Comparison of ENCODE assay signal across 14 cellular contexts in genomic region chr2:98734823-98735260, GRCh38. TPM values are rescaled to one million over a fixed set of nuclear protein-coding genes. Genes with fewer than 3 reads are reported as not detected.
DNase-seq lines count a peak whose midpoint lies in the region; ATAC-seq, FAIRE-seq and TF ChIP-seq lines count a peak whose summit lies in the region.
"Had no signal": no experiment of that assay in that cellular context is flagged by ENCODE, and none has a peak within 500 bp of the region (broad histone marks: within the 10 kb centered on the region; RNA-seq: fewer than 3 reads in every experiment).

No MANE protein-coding gene starts in this region.

- peak overlapping the region; percentile 47 to 98 (median 96) for H3K27ac Mint-ChIP-seq in CD4-positive, alpha-beta memory T cell
- peak overlapping the region; percentile 90 for H3K27ac Mint-ChIP-seq in activated CD4-positive, alpha-beta memory T cell treated with anti-CD3 and anti-CD28 coated beads for 36 hours
- peak overlapping the region; percentile 87 to 98 (median 96) for H3K27ac Mint-ChIP-seq in naive thymus-derived CD4-positive, alpha-beta T cell
- no peak overlapping the region for H3K27ac Mint-ChIP-seq in chondrocyte (ENCODE audit: unreplicated experiment)
- H3K27ac Mint-ChIP-seq: endodermal cell had no signal

- CTCF ChIA-PET in CD4-positive, alpha-beta memory T cell (lab: Charles Lee; ENCODE audit: partially characterized antibody) = interaction anchor here (0.8 to 2.8 kb wide), 6 partner anchors 13 to 103 kb away, joined by 3 to 12 read pairs (median 4); no protein-coding TSS in a partner anchor
- CTCF ChIA-PET in activated CD4-positive, alpha-beta memory T cell treated with anti-CD3 and anti-CD28 coated beads for 36 hours (lab: Charles Lee) = interaction anchor here (0.7 to 1.5 kb wide), 4 partner anchors 13 to 79 kb away, joined by 3 to 6 read pairs (median 4); no protein-coding TSS in a partner anchor
- CTCF ChIA-PET in naive thymus-derived CD4-positive, alpha-beta T cell (lab: Charles Lee) = interaction anchor here (0.6 to 3.5 kb wide), 4 partner anchors 9 to 49 kb away, joined by 3 to 17 read pairs (median 8); no protein-coding TSS in a partner anchor

- peak overlapping the region; percentile 69 to 97 (median 91) for H3K4me3 Mint-ChIP-seq in CD4-positive, alpha-beta memory T cell
- peak overlapping the region; percentile 58 for H3K4me3 Mint-ChIP-seq in activated CD4-positive, alpha-beta memory T cell treated with anti-CD3 and anti-CD28 coated beads for 36 hours
- peak overlapping the region; percentile 39 to 97 (median 91) for H3K4me3 Mint-ChIP-seq in naive thymus-derived CD4-positive, alpha-beta T cell
- no peak overlapping the region for H3K4me3 Mint-ChIP-seq in chondrocyte (ENCODE audit: unreplicated experiment)
- H3K4me3 Mint-ChIP-seq: endodermal cell had no signal

- H3K36me3 ChIP-seq in CD4-positive, alpha-beta memory T cell (ENCODE audit: insufficient read depth, low read length) = no peaks in the 10 kb centered on the region
- H3K36me3 ChIP-seq in naive thymus-derived CD4-positive, alpha-beta T cell (ENCODE audit: control insufficient read depth in 2 of 3, insufficient read depth in 3 of 3, low read length in 3 of 3) = peaks cover 0 to 5% (median 0%) of the 10 kb centered on the region in 3 experiments
- H3K36me3 ChIP-seq in pancreas = no peaks in the 10 kb centered on the region

- WGBS in pancreas, 2 donors = 69 to 75% methylated on average over 2 of the region's 2 CpGs

- H3K4me1 Mint-ChIP-seq in CD4-positive, alpha-beta memory T cell = peaks cover 50 to 79% (median 62%) of the 10 kb centered on the region in 4 donors
- H3K4me1 Mint-ChIP-seq in activated CD4-positive, alpha-beta memory T cell treated with anti-CD3 and anti-CD28 coated beads for 36 hours (ENCODE audit: low read depth) = peaks cover 64% of the 10 kb centered on the region
- H3K4me1 Mint-ChIP-seq in naive thymus-derived CD4-positive, alpha-beta T cell = peaks cover 39 to 78% (median 73%) of the 10 kb centered on the region in 7 donors
- H3K4me1 Mint-ChIP-seq in chondrocyte (ENCODE audit: low read depth) = peaks cover 5% of the 10 kb centered on the region

- no peaks in the 10 kb centered on the region for H3K9me3 ChIP-seq in CD4-positive, alpha-beta memory T cell (ENCODE audit: control insufficient read depth in 1 of 2, low read length in 2 of 2)
- H3K9me3 ChIP-seq in naive thymus-derived CD4-positive, alpha-beta T cell (ENCODE audit: control insufficient read depth in 2 of 3, low read length in 3 of 3) = no peaks in the 10 kb centered on the region
- H3K9me3 ChIP-seq in pancreas = no peaks in the 10 kb centered on the region
- H3K9me3 ChIP-seq: body of pancreas had no signal

- no peak for TF ChIP-seq CTCF in HL-60 (IDR thresholded peaks at IDR 0.05; ENCODE audit: insufficient read depth, low read length)
- TF ChIP-seq CTCF in pancreas (IDR thresholded peaks at IDR 0.05) = no peak
- TF ChIP-seq CTCF in chondrocyte (IDR thresholded peaks at IDR 0.05) = no peak

- peaks cover 0 to 14% of the 10 kb centered on the region in 2 donors for H3K36me3 Mint-ChIP-seq in CD4-positive, alpha-beta memory T cell
- H3K36me3 Mint-ChIP-seq in activated CD4-positive, alpha-beta memory T cell treated with anti-CD3 and anti-CD28 coated beads for 36 hours = peaks cover 9% of the 10 kb centered on the region
- peaks cover 0 to 29% (median 4%) of the 10 kb centered on the region in 5 donors for H3K36me3 Mint-ChIP-seq in naive thymus-derived CD4-positive, alpha-beta T cell
- H3K36me3 Mint-ChIP-seq in chondrocyte (ENCODE audit: low read depth) = no peaks in the 10 kb centered on the region

- ATAC-seq in naive thymus-derived CD4-positive, alpha-beta T cell = no peak
- ATAC-seq in pancreas = no peak
- no peak for ATAC-seq in GM21367 (IDR thresholded peaks at IDR 0.05; ENCODE audit: unreplicated experiment)
- ATAC-seq: body of pancreas had no signal

- peak overlapping the region; percentile 95 for H3K27ac ChIP-seq in CD4-positive, alpha-beta memory T cell (ENCODE audit: low read depth, low read length)
- H3K27ac ChIP-seq in HL-60 (replicated peaks) = peak overlapping the region; percentile 62
- H3K27ac ChIP-seq in naive thymus-derived CD4-positive, alpha-beta T cell (ENCODE audit: low read depth, low read length) = peak overlapping the region; percentile 98
- peak overlapping the region in 2 of 4 donors; percentile 10 to 26 for H3K27ac ChIP-seq in pancreas

- no peaks in the 10 kb centered on the region for H3K27me3 Mint-ChIP-seq in CD4-positive, alpha-beta memory T cell
- H3K27me3 Mint-ChIP-seq in activated CD4-positive, alpha-beta memory T cell treated with anti-CD3 and anti-CD28 coated beads for 36 hours = no peaks in the 10 kb centered on the region
- no peaks in the 10 kb centered on the region for H3K27me3 Mint-ChIP-seq in naive thymus-derived CD4-positive, alpha-beta T cell
- H3K27me3 Mint-ChIP-seq in chondrocyte (ENCODE audit: low read depth) = peaks cover 43% of the 10 kb centered on the region

- H3K9me3 Mint-ChIP-seq in CD4-positive, alpha-beta memory T cell = no peaks in the 10 kb centered on the region
- no peaks in the 10 kb centered on the region for H3K9me3 Mint-ChIP-seq in activated CD4-positive, alpha-beta memory T cell treated with anti-CD3 and anti-CD28 coated beads for 36 hours
- peaks cover 0 to 5% (median 0%) of the 10 kb centered on the region in 11 donors for H3K9me3 Mint-ChIP-seq in naive thymus-derived CD4-positive, alpha-beta T cell
- no peaks in the 10 kb centered on the region for H3K9me3 Mint-ChIP-seq in chondrocyte (ENCODE audit: low read depth)
- H3K9me3 Mint-ChIP-seq: endodermal cell had no signal

- H3K4me1 ChIP-seq in CD4-positive, alpha-beta memory T cell (ENCODE audit: insufficient read depth, low read length) = peaks cover 72% of the 10 kb centered on the region
- peaks cover 35 to 66% of the 10 kb centered on the region in 2 donors for H3K4me1 ChIP-seq in naive thymus-derived CD4-positive, alpha-beta T cell (ENCODE audit: control insufficient read depth in 2 of 2, insufficient read depth in 2 of 2, low read length in 2 of 2)
- peaks cover 3 to 20% (median 8%) of the 10 kb centered on the region in 3 donors for H3K4me1 ChIP-seq in pancreas

- no peak for FAIRE-seq in pancreas (lab: Jason Lieb, UNC)
- FAIRE-seq: frontal cortex, keratinocyte had no signal

- peak overlapping the region in 1 of 2 donors; percentile 1 for H3K4me3 ChIP-seq in CD4-positive, alpha-beta memory T cell (ENCODE audit: low read length in 2 of 2)
- no peak overlapping the region for H3K4me3 ChIP-seq in HL-60 (replicated peaks; ENCODE audit: insufficient read depth, low read length)
- peak overlapping the region; percentile 22 for H3K4me3 ChIP-seq in naive thymus-derived CD4-positive, alpha-beta T cell (ENCODE audit: low read length)
- H3K4me3 ChIP-seq in pancreas = no peak overlapping the region
- H3K4me3 ChIP-seq: BLaER1 treated with 17β-estradiol and CSF1 and Interleukin-3, amounts not matched to agents 10 nM and 100 nM; body of pancreas had no signal

- intact Hi-C loops in CD4-positive, alpha-beta memory T cell (cut with micrococcal nuclease) = loop anchor here (1.0 kb wide), 1 partner anchor 36 kb away; no protein-coding TSS in a partner anchor
- intact Hi-C loops in activated CD4-positive, alpha-beta memory T cell treated with anti-CD3 and anti-CD28 coated beads for 36 hours (cut with micrococcal nuclease) = loop anchor here (1.0 to 10.0 kb wide), 6 partner anchors 26 to 602 kb away; partner anchors contain the start of genes EIF5B, LIPT1, TSGA10 and TXNDC9
- intact Hi-C loops in naive thymus-derived CD4-positive, alpha-beta T cell (cut with micrococcal nuclease) = loop anchor here (5.0 to 10.0 kb wide), 3 partner anchors 270 to 738 kb away; partner anchors contain the start of genes EIF5B (in 1 of the 2), TMEM131 (in 1 of the 2) and TXNDC9 (in 1 of the 2)
- intact Hi-C loops in pancreas (cut with DNase I) = no loop called here

- H3K27me3 ChIP-seq in CD4-positive, alpha-beta memory T cell (ENCODE audit: insufficient read depth, low read length) = no peaks in the 10 kb centered on the region
- H3K27me3 ChIP-seq in HL-60 (ENCODE audit: insufficient read depth, poor library complexity, severe bottlenecking) (no peaks in the 10 kb centered on the region), pancreas (no peaks in the 10 kb centered on the region)
- no peaks in the 10 kb centered on the region for H3K27me3 ChIP-seq in naive thymus-derived CD4-positive, alpha-beta T cell (ENCODE audit: control insufficient read depth in 2 of 2, insufficient read depth in 2 of 2, low read length in 2 of 2)
- H3K27me3 ChIP-seq: body of pancreas had no signal

- POLR2A ChIA-PET in CD4-positive, alpha-beta memory T cell (lab: Charles Lee; ENCODE audit: partially characterized antibody) = interaction anchor here (1.0 to 16.8 kb wide), 7 partner anchors 9 to 92 kb away, joined by 3 to 565 read pairs (median 209); no protein-coding TSS in a partner anchor
- POLR2A ChIA-PET in activated CD4-positive, alpha-beta memory T cell treated with anti-CD3 and anti-CD28 coated beads for 36 hours (lab: Charles Lee) = interaction anchor here (0.8 to 3.3 kb wide), 4 partner anchors 10 to 43 kb away, joined by 3 to 8 read pairs (median 4); no protein-coding TSS in a partner anchor
- POLR2A ChIA-PET in naive thymus-derived CD4-positive, alpha-beta T cell (lab: Charles Lee) = interaction anchor here (0.9 to 28.9 kb wide), 9 partner anchors 9 to 85 kb away, joined by 3 to 604 read pairs (median 11); no protein-coding TSS in a partner anchor

- no peak for DNase-seq in CD4-positive, alpha-beta memory T cell
- no peak for DNase-seq in HL-60 (ENCODE audit: low read depth in 1 of 2, low spot score in 1 of 2)
- no peak for DNase-seq in activated CD4-positive, alpha-beta memory T cell treated with anti-CD3 and anti-CD28 coated beads for 36 hours
- DNase-seq in naive thymus-derived CD4-positive, alpha-beta T cell = peak in 2 of 9 donors; percentile 21 to 34
- no peak for DNase-seq in pancreas
- DNase-seq in chondrocyte (ENCODE audit: low spot score) = no peak
- DNase-seq: activated CD8-positive, alpha-beta memory T cell treated with anti-CD3 and anti-CD28 coated beads, Interleukin-2, amount 50 U/mL, for 48 hours; body of pancreas; endodermal cell; NCI-H2081 had no signal

RNA-seq across cellular contexts. Expression of gene MGAT4A, which starts 3.9 kb away (rescaled TPM):
- 100 to 1,000 TPM; 256 to 270 TPM for total RNA-seq in CD4-positive, alpha-beta memory T cell
- polyA plus RNA-seq in CD4-positive, alpha-beta memory T cell = 100 to 1,000 TPM; 223 to 336 TPM
- 10 to 100 TPM; 71.9 to 76.7 TPM for total RNA-seq in activated CD4-positive, alpha-beta memory T cell treated with anti-CD3 and anti-CD28 coated beads for 36 hours
- 100 to 1,000 TPM; 125 to 308 (median 240) TPM for total RNA-seq in naive thymus-derived CD4-positive, alpha-beta T cell
- 100 to 1,000 TPM; 262 to 349 TPM for polyA plus RNA-seq in naive thymus-derived CD4-positive, alpha-beta T cell
- total RNA-seq in pancreas (10 to 100 TPM; 56.0 to 72.1 (median 59.4) TPM), chondrocyte (1.7 to 2.2 TPM (median 2.1 TPM) in 3 replicates)
- 10 to 100 TPM; 14.1 to 21.0 TPM for polyA plus RNA-seq in pancreas

Comparison
In these comparisons a context has a peak if more than half of its experiments do, and no peak if none do; other contexts are left out.
1. RNA of gene MGAT4A, which starts 3.9 kb away (total RNA-seq): 256 to 270 TPM in CD4-positive, alpha-beta memory T cell, 125 to 308 TPM in naive thymus-derived CD4-positive, alpha-beta T cell, 71.9 to 76.7 TPM in activated CD4-positive, alpha-beta memory T cell treated with anti-CD3 and anti-CD28 coated beads for 36 hours and 56.0 to 72.1 TPM in pancreas; 1.7 to 2.2 TPM in chondrocyte; every median in the first group is over 10 times any median in the second.
2. intact Hi-C loops: an anchor here in CD4-positive, alpha-beta memory T cell (1.0 kb wide), activated CD4-positive, alpha-beta memory T cell treated with anti-CD3 and anti-CD28 coated beads for 36 hours (1.0 to 10.0 kb wide) and naive thymus-derived CD4-positive, alpha-beta T cell (5.0 to 10.0 kb wide); none called in pancreas.